Comparison of ENCODE assay signal across 8 cellular contexts in the genomic region with DNA sequence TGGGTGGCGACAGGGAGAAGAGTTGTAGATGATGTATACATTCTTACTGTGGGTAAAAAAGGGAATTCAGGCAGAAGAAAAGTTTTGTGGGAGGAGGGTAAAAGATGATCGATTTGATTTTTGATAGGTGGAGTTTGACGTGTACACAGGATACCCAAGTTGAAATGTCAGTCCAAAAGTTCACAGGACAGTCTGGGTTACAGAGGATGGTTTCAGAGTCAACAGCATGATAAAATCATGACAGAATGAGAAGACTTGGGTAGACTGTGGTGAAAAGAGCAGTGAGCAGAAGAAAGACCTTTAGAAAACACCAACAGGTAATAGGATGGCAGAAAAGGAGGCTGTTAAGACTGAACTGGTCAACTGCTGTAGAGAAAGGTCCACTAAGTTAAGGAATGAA.
"Had no signal": no experiment of that assay in that cellular context is flagged by ENCODE, and none has a peak within 500 bp of the region (broad histone marks: within the 10 kb centered on the region; RNA-seq: fewer than 3 reads in every experiment).

No MANE protein-coding gene starts in this region.

- ATAC-seq: K562 had no signal

- H3K36me3 ChIP-seq: HAP-1 had no signal

- H2AFZ ChIP-seq: GM23248 had no signal

- H3K4me3 ChIP-seq: GM23248, HAP-1, K562 had no signal

- H3K9me3 ChIP-seq: HAP-1 had no signal

- H3K9ac ChIP-seq: GM23248 had no signal

- DNase-seq: GOT3, H7, HFFc6, IMR-90 had no signal

- FAIRE-seq: K562 had no signal

- H3K27ac ChIP-seq: HL-60 had no signal
